In the genomic region with DNA sequence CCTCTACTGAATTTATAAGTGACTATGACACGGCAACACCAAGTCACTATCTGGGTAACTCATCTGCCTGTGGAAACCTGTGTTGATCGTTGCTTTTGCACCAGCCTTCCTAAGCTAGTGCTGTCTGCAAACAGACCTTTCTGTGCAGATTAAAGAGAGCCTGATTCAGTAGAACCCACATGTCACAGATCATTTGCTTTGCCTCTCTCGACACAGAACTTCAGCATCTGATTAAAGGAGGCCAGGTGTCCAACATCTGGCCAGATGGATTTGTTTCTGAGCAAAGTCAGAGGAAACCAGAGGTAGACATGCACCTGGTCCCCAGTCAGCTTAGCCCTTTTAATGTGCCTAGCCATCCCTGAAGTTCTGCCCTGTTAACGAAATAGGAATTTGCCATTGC, we compare ENCODE assay signal across 18 cellular contexts. TPM values are rescaled to one million over a fixed set of nuclear protein-coding genes. Genes with fewer than 3 reads are reported as not detected.
A peak's percentile ranks its signal among the peaks of the same experiment; 100 is the strongest.
DNase-seq lines count a peak whose midpoint lies in the region; ATAC-seq, FAIRE-seq and TF ChIP-seq lines count a peak whose summit lies in the region.
"Had no signal": no experiment of that assay in that cellular context is flagged by ENCODE, and none has a peak within 500 bp of the region (broad histone marks: within the 10 kb centered on the region; RNA-seq: fewer than 3 reads in every experiment).

No MANE protein-coding gene starts in this region.

- no peak for TF ChIP-seq CTCF in GM12878 (IDR thresholded peaks at IDR 0.05 in 2 of 3, conservative IDR thresholded peaks at IDR 0.05 in 1 of 3; ENCODE audit: control insufficient read depth in 2 of 3, extremely low read depth in 1 of 3, insufficient read depth in 1 of 3, low read depth in 3 of 3, low read length in 3 of 3)
- no peak for TF ChIP-seq CTCF in H9 (conservative IDR thresholded peaks at IDR 0.05)

- no peaks in the 10 kb centered on the region for H3K36me3 Mint-ChIP-seq in H9 (ENCODE audit: insufficient read depth in 1 of 3, low read depth in 3 of 3)

- no peak overlapping the region for H2BK5ac ChIP-seq in H9 (ENCODE audit: insufficient read length, low read length)

- H3K4me3 Mint-ChIP-seq in H9: no peak overlapping the region
- H3K4me3 Mint-ChIP-seq: activated CD4-positive, alpha-beta memory T cell treated with anti-CD3 and anti-CD28 coated beads, Interleukin-2, amount 10 ng/mL, durations not matched to agents 7 days and 5 days; activated T-helper 1 cell treated with anti-CD3 and anti-CD28 coated beads, Interleukin-12 subunit alpha, Interleukin-12 subunit beta, Interleukin-2, Interleukin-4 antibody, amounts not matched to agents 30 ng/mL and 10 ng/mL and 1 ng/mL, durations not matched to agents 14 hours and 24 hours and 36 hours; nephron progenitor cell had no signal

- H3K27ac ChIP-seq in GM12878 (ENCODE audit: control insufficient read depth, insufficient read depth) (no peak overlapping the region), H9 (ENCODE audit: insufficient read length, low read depth, low read length) (no peak overlapping the region)
- H3K27ac ChIP-seq: adrenal gland, tibial nerve had no signal

- BruUV-seq in GM12878 (replicated peaks; lab: Mats Ljungman, UMichigan): no TSS peak

- H3K4ac ChIP-seq in H9 (ENCODE audit: low read depth, low read length): no peak overlapping the region

- RAD21 ChIA-PET in GM12878 (lab: Charles Lee; ENCODE audit: unreplicated experiment): no interaction called here

- in situ Hi-C loops in GM12878 (cut with MboI): no loop called here

- H4K91ac ChIP-seq in H9 (ENCODE audit: insufficient read length, low read depth, low read length): no peak overlapping the region

- no peak overlapping the region for H3K23ac ChIP-seq in H9 (ENCODE audit: insufficient read length, low read depth, low read length)

- no peak for TF ChIP-seq RAD21 in GM12878 (IDR thresholded peaks at IDR 0.05; ENCODE audit: insufficient read depth, low read depth, low read length)

- H4K5ac ChIP-seq in H9 (ENCODE audit: insufficient read length, low read depth, low read length): no peak overlapping the region

- H3K4me1 Mint-ChIP-seq in H9: peaks cover 6% of the 10 kb centered on the region in 2 experiments
- H3K4me1 Mint-ChIP-seq: activated CD4-positive, alpha-beta memory T cell treated with anti-CD3 and anti-CD28 coated beads, Interleukin-2, amount 10 ng/mL, durations not matched to agents 7 days and 5 days; nephron progenitor cell had no signal

- H3K4me3 ChIP-seq in GM12878: no peak overlapping the region
- H3K4me3 ChIP-seq: adrenal gland, tibial nerve had no signal

- no peaks in the 10 kb centered on the region for H3K9me3 Mint-ChIP-seq in H9
- H3K9me3 Mint-ChIP-seq: activated CD4-positive, alpha-beta memory T cell treated with anti-CD3 and anti-CD28 coated beads, Interleukin-2, amount 10 ng/mL, durations not matched to agents 7 days and 5 days; activated T-helper 1 cell treated with anti-CD3 and anti-CD28 coated beads, Interleukin-12 subunit alpha, Interleukin-12 subunit beta, Interleukin-2, Interleukin-4 antibody, amounts not matched to agents 30 ng/mL and 10 ng/mL and 1 ng/mL, durations not matched to agents 14 hours and 24 hours and 36 hours; nephron progenitor cell had no signal

- H3K4me1 ChIP-seq in GM12878 (ENCODE audit: control insufficient read depth, insufficient read depth, low read length): peaks cover 6% of the 10 kb centered on the region
- no peaks in the 10 kb centered on the region for H3K4me1 ChIP-seq in H9 (ENCODE audit: insufficient read depth, low read length)
- H3K4me1 ChIP-seq: adrenal gland, tibial nerve had no signal

- ATAC-seq in GM19043 (IDR thresholded peaks at IDR 0.05; ENCODE audit: low read depth, unreplicated experiment) (peak; percentile 61), GM21529 (IDR thresholded peaks at IDR 0.05; ENCODE audit: unreplicated experiment) (peak; percentile 68), HG03064 (IDR thresholded peaks at IDR 0.05; ENCODE audit: low read depth, unreplicated experiment) (peak; percentile 67), GM12878 (no peak), GM21717 (IDR thresholded peaks at IDR 0.05; ENCODE audit: unreplicated experiment) (no peak)
- ATAC-seq: right cardiac atrium had no signal

- no peak for TF ChIP-seq POLR2A in GM12878 (IDR thresholded peaks at IDR 0.05; ENCODE audit: low read depth, low read length)

- no peaks in the 10 kb centered on the region for H3K23me2 ChIP-seq in H9 (ENCODE audit: insufficient read length, low read depth, low read length, poor library complexity, severe bottlenecking)

- POLR2A ChIA-PET in GM12878 (lab: Charles Lee): no interaction called here

- no peak overlapping the region for H2BK120ac ChIP-seq in H9 (ENCODE audit: low read depth, low read length, poor library complexity, severe bottlenecking)

- H2BK12ac ChIP-seq in H9 (ENCODE audit: insufficient read length, low read depth, low read length): no peak overlapping the region

- SMC1A ChIA-PET in GM12878 (lab: Charles Lee; ENCODE audit: uncharacterized antibody, unreplicated experiment): interaction anchor here (0.6 to 1.6 kb wide), 5 partner anchors 10 to 35 kb away, joined by 3 to 8 read pairs (median 3); no protein-coding TSS in a partner anchor

- H3K27ac Mint-ChIP-seq in H9: no peak overlapping the region
- H3K27ac Mint-ChIP-seq: activated CD4-positive, alpha-beta memory T cell treated with anti-CD3 and anti-CD28 coated beads, Interleukin-2, amount 10 ng/mL, durations not matched to agents 7 days and 5 days; activated T-helper 1 cell treated with anti-CD3 and anti-CD28 coated beads, Interleukin-12 subunit alpha, Interleukin-12 subunit beta, Interleukin-2, Interleukin-4 antibody, amounts not matched to agents 30 ng/mL and 10 ng/mL and 1 ng/mL, durations not matched to agents 14 hours and 24 hours and 36 hours had no signal

- H3K27me3 ChIP-seq in GM12878 (replicated peaks in 1 of 2; ENCODE audit: control insufficient read depth in 2 of 2, insufficient read depth in 2 of 2, low read length in 1 of 2): no peaks in the 10 kb centered on the region
- H3K27me3 ChIP-seq in H9 (ENCODE audit: insufficient read depth, low read length): no peaks in the 10 kb centered on the region
- H3K27me3 ChIP-seq: adrenal gland, tibial nerve had no signal

- H3K79me1 ChIP-seq in H9 (ENCODE audit: insufficient read depth, low read depth, low read length, poor library complexity, severe bottlenecking): no peaks in the 10 kb centered on the region

- FAIRE-seq in GM12878 (lab: Jason Lieb, UNC): no peak
- FAIRE-seq: TTC549 had no signal

- H2AFZ ChIP-seq in GM12878 (ENCODE audit: control insufficient read depth, low read depth, low read length) (peak overlapping the region; percentile 14; the same call in 1 of the 2 replicates), H9 (ENCODE audit: low read length) (no peak overlapping the region)

- H3K9ac ChIP-seq in GM12878 (ENCODE audit: control insufficient read depth, insufficient read depth, low read length) (no peak overlapping the region), H9 (ENCODE audit: extremely low read depth, insufficient read length, low read length) (no peak overlapping the region)

- intact Hi-C loops in GM12878 (cut with micrococcal nuclease; ENCODE audit: unreplicated experiment): no loop called here

- no peak overlapping the region for H2AK5ac ChIP-seq in H9 (ENCODE audit: insufficient read length, low read length)

- no peak overlapping the region for H2BK20ac ChIP-seq in H9 (ENCODE audit: low read depth, low read length, poor library complexity, severe bottlenecking)

- WGBS in GM12878 (ENCODE audit: insufficient coverage, insufficient replicate concordance, low lambda C conversion rate, missing lambda C conversion rate): 21% methylated on average over 4 of the region's 4 CpGs
- WGBS in H9 (ENCODE audit: extremely low coverage, insufficient read length, low lambda C conversion rate): no CpG with 5 or more reads among the region's 4 CpGs

- no peak overlapping the region for H3K4me2 ChIP-seq in GM12878 (ENCODE audit: control insufficient read depth, insufficient read depth)
- H3K4me2 ChIP-seq in H9 (ENCODE audit: insufficient read depth, insufficient read length, low read length): no peak overlapping the region

- CTCF ChIA-PET in GM12878 (lab: Yijun Ruan, JAX): interaction anchor here (0.7 to 2.3 kb wide), 7 partner anchors 11 to 172 kb away, joined by 3 to 14 read pairs (median 4); no protein-coding TSS in a partner anchor

- H3K56ac ChIP-seq in H9 (ENCODE audit: insufficient read length, low read depth, low read length): no peak overlapping the region

- H4K20me1 ChIP-seq in GM12878 (ENCODE audit: control insufficient read depth, insufficient read depth) (no peaks in the 10 kb centered on the region), H9 (ENCODE audit: control insufficient read depth, insufficient read depth, insufficient read length) (no peaks in the 10 kb centered on the region)

- no peaks in the 10 kb centered on the region; the same call in 1 of the 2 replicates for H3K27me3 Mint-ChIP-seq in H9 (ENCODE audit: low read depth)
- H3K27me3 Mint-ChIP-seq: activated CD4-positive, alpha-beta memory T cell treated with anti-CD3 and anti-CD28 coated beads, Interleukin-2, amount 10 ng/mL, durations not matched to agents 7 days and 5 days had no signal

- H2BK15ac ChIP-seq in H9 (ENCODE audit: low read depth, low read length): no peak overlapping the region

- no peak overlapping the region for H3K18ac ChIP-seq in H9 (ENCODE audit: insufficient read length, low read depth, low read length)

- H4K8ac ChIP-seq in H9 (replicated peaks; ENCODE audit: insufficient read length, low read depth, low read length): no peak overlapping the region

- DNase-seq in GM12878 (ENCODE audit: low read depth, low spot score) (no peak), H9 (no peak), HPDE6-E6E7 (ENCODE audit: extremely low spot score) (no peak), A172 (ENCODE audit: low spot score) (no peak)
- DNase-seq: activated CD4-positive, alpha-beta memory T cell treated with anti-CD3 and anti-CD28 coated beads, Interleukin-2, amount 10 ng/mL, durations not matched to agents 7 days and 5 days; adrenal gland; DMS79 treated with DMSO at 0.1 percent for 48 hours; nephron progenitor cell; right cardiac atrium; stimulated activated CD4-positive, alpha-beta T cell treated with anti-CD3 and anti-CD28 coated beads, Interleukin-2, amount 100 ng/mL, for 24 hours had no signal

- no peak overlapping the region for H3T11ph ChIP-seq in H9 (ENCODE audit: low read length)

- H3K9me3 ChIP-seq in GM12878 (replicated peaks; ENCODE audit: control insufficient read depth, insufficient read depth, low read length): no peaks in the 10 kb centered on the region
- H3K9me3 ChIP-seq in H9 (ENCODE audit: control insufficient read depth, low read depth, low read length): no peaks in the 10 kb centered on the region
- H3K9me3 ChIP-seq: adrenal gland, tibial nerve had no signal

- no peaks in the 10 kb centered on the region for H3K36me3 ChIP-seq in GM12878 (ENCODE audit: control insufficient read depth in 2 of 2, insufficient read depth in 2 of 2, low read length in 1 of 2)
- H3K36me3 ChIP-seq: adrenal gland, tibial nerve had no signal

- no peak overlapping the region for H3K14ac ChIP-seq in H9 (ENCODE audit: insufficient read depth, low read length)

- H3K79me2 ChIP-seq in GM12878 (ENCODE audit: control insufficient read depth, insufficient read depth, low read length) (no peaks in the 10 kb centered on the region), H9 (ENCODE audit: insufficient read depth, low read length) (no peaks in the 10 kb centered on the region)

- TF ChIP-seq EP300 in GM12878 (IDR thresholded peaks at IDR 0.05; ENCODE audit: borderline replicate concordance in 1 of 2, control insufficient read depth in 1 of 2, low read depth in 2 of 2, low read length in 2 of 2): no peak

RNA-seq across cellular contexts. Expression of a gene that starts 15.0 kb away (rescaled TPM):
- total RNA-seq in GM12878 (2013; cell fraction: nucleolus; rRNA removed): not detected in 2 replicates
- not detected in 2 replicates for total RNA-seq in GM12878 (2014; rRNA removed)
- not detected in 2 replicates for total RNA-seq in GM12878 (2014; rRNA removed; fragmentation: Illumina TruSeq; extraction: Trizol)
- total RNA-seq in GM12878 (2021): 0.93 and 1.2 TPM in 2 replicates
- polyA plus RNA-seq in GM12878 (2011; ENCODE audit: low read depth): not detected
- not detected in 2 replicates for polyA plus RNA-seq in GM12878 (2011; rRNA removed)
- polyA plus RNA-seq in GM12878 (2011; cell fraction: cytosol; rRNA removed): not detected in 2 replicates
- not detected in 2 replicates for polyA plus RNA-seq in GM12878 (2011; cell fraction: nucleus; rRNA removed)
- polyA plus RNA-seq in GM12878 (2012): not detected in 2 replicates
- not detected in 2 replicates for polyA plus RNA-seq in GM12878 (2014; fragmentation: Illumina TruSeq; extraction: Trizol)
- under 1 TPM in 1 of 2 experiments, not detected in 1; 0.05 TPM for polyA plus RNA-seq in GM12878 (2014; fragmentation: Nextera tagmentation; extraction: Ambion mirVana)
- polyA plus RNA-seq in GM12878 (2014; rRNA removed): not detected in 2 replicates
- not detected for polyA plus RNA-seq in GM12878 (2016; fragmentation: Nextera tagmentation; extraction: Ambion mirVana)
- not detected in 2 replicates for polyA minus RNA-seq in GM12878 (2011; rRNA and poly(A)+ RNA removed)
- polyA minus RNA-seq in GM12878 (2011; cell fraction: cytosol; rRNA and poly(A)+ RNA removed): not detected in 2 replicates
- not detected in 2 replicates for polyA minus RNA-seq in GM12878 (2011; cell fraction: nucleus; rRNA and poly(A)+ RNA removed)
- not detected in 2 replicates for total RNA-seq in H9 (2021)
- total RNA-seq in A172 (2014; rRNA removed; shearing (Covaris generic)): not detected in 2 replicates
- total RNA-seq: activated CD4-positive, alpha-beta memory T cell treated with anti-CD3 and anti-CD28 coated beads, Interleukin-2, amount 10 ng/mL, durations not matched to agents 7 days and 5 days; activated T-helper 1 cell treated with anti-CD3 and anti-CD28 coated beads, Interleukin-12 subunit alpha, Interleukin-12 subunit beta, Interleukin-2, Interleukin-4 antibody, amounts not matched to agents 30 ng/mL and 10 ng/mL and 1 ng/mL, durations not matched to agents 14 hours and 24 hours and 36 hours; MCF 10A; tibial nerve had no signal

Comparison
In these comparisons a context has a peak if more than half of its experiments do, and no peak if none do; other contexts are left out.
1. ATAC-seq: peak in GM19043 (single experiment), GM21529 (single experiment) and HG03064 (single experiment); none in GM12878 (single experiment) and GM21717 (single experiment).